In the genomic region with DNA sequence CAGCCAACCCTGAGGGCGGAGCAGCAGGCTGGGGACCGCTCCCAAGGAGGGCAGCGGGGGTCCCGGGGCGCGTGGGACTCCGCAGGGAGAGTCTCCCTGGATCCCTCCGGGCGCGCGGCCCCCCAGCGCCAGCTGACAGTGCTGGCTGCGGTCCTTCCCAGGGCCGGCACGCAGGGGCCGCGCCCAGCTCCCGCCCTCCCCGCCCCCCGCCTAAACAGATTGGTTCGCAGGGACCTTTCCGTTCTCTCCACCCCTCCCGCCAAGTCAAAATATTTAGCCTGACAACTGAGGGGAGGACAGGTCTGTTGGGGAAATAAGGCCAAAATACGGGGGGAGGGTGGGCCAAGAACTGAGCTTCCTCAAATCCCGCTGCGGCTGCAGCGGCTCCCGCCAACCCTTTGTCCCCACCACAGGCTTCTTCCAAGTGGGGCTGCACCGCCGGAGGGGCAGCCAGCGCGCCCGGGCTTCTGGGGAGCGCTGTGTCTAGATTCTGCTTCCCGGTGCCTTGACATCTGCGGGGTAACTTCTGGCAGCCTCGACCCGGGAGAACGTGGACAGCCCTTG, we compare ENCODE assay signal across 2 cellular contexts.
TF ChIP-seq lines count a peak whose summit lies in the region.

A gene (minus strand): TSS at position 159 of the 564 bp plus-strand sequence. CDS start 496 bp downstream, outside the sequence.

TF ChIP-seq in GM12878, 131 proteins besides CTCF, POLR2A, EP300 and RAD21:
- TF ChIP-seq TCF12 (IDR thresholded peaks at IDR 0.05; ENCODE audit: low read depth, low read length) = no peak
- TF ChIP-seq, protein P1, sequence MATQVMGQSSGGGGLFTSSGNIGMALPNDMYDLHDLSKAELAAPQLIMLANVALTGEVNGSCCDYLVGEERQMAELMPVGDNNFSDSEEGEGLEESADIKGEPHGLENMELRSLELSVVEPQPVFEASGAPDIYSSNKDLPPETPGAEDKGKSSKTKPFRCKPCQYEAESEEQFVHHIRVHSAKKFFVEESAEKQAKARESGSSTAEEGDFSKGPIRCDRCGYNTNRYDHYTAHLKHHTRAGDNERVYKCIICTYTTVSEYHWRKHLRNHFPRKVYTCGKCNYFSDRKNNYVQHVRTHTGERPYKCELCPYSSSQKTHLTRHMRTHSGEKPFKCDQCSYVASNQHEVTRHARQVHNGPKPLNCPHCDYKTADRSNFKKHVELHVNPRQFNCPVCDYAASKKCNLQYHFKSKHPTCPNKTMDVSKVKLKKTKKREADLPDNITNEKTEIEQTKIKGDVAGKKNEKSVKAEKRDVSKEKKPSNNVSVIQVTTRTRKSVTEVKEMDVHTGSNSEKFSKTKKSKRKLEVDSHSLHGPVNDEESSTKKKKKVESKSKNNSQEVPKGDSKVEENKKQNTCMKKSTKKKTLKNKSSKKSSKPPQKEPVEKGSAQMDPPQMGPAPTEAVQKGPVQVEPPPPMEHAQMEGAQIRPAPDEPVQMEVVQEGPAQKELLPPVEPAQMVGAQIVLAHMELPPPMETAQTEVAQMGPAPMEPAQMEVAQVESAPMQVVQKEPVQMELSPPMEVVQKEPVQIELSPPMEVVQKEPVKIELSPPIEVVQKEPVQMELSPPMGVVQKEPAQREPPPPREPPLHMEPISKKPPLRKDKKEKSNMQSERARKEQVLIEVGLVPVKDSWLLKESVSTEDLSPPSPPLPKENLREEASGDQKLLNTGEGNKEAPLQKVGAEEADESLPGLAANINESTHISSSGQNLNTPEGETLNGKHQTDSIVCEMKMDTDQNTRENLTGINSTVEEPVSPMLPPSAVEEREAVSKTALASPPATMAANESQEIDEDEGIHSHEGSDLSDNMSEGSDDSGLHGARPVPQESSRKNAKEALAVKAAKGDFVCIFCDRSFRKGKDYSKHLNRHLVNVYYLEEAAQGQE (IDR thresholded peaks at IDR 0.05; ENCODE audit: low read depth, low read length) = no peak
- TF ChIP-seq ZNF274 (IDR thresholded peaks at IDR 0.05; ENCODE audit: insufficient read depth, insufficient read length) = no peak
- TF ChIP-seq POU2F2 (IDR thresholded peaks at IDR 0.05; ENCODE audit: borderline replicate concordance, low read depth, low read length) = no peak
- TF ChIP-seq NR2C2 (IDR thresholded peaks at IDR 0.05; ENCODE audit: borderline replicate concordance, control insufficient read depth, insufficient read length, low read depth) = no peak
- TF ChIP-seq TCF3 (IDR thresholded peaks at IDR 0.05; ENCODE audit: borderline replicate concordance, insufficient read depth, low read depth, low read length) = no peak
- no peak for TF ChIP-seq CHD2 (IDR thresholded peaks at IDR 0.05; ENCODE audit: borderline replicate concordance, low read depth, low read length)
- TF ChIP-seq, protein P2, sequence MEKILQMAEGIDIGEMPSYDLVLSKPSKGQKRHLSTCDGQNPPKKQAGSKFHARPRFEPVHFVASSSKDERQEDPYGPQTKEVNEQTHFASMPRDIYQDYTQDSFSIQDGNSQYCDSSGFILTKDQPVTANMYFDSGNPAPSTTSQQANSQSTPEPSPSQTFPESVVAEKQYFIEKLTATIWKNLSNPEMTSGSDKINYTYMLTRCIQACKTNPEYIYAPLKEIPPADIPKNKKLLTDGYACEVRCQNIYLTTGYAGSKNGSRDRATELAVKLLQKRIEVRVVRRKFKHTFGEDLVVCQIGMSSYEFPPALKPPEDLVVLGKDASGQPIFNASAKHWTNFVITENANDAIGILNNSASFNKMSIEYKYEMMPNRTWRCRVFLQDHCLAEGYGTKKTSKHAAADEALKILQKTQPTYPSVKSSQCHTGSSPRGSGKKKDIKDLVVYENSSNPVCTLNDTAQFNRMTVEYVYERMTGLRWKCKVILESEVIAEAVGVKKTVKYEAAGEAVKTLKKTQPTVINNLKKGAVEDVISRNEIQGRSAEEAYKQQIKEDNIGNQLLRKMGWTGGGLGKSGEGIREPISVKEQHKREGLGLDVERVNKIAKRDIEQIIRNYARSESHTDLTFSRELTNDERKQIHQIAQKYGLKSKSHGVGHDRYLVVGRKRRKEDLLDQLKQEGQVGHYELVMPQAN (conservative IDR thresholded peaks at IDR 0.05) = no peak
- TF ChIP-seq HDAC2 (IDR thresholded peaks at IDR 0.05) = no peak
- TF ChIP-seq, protein P3, sequence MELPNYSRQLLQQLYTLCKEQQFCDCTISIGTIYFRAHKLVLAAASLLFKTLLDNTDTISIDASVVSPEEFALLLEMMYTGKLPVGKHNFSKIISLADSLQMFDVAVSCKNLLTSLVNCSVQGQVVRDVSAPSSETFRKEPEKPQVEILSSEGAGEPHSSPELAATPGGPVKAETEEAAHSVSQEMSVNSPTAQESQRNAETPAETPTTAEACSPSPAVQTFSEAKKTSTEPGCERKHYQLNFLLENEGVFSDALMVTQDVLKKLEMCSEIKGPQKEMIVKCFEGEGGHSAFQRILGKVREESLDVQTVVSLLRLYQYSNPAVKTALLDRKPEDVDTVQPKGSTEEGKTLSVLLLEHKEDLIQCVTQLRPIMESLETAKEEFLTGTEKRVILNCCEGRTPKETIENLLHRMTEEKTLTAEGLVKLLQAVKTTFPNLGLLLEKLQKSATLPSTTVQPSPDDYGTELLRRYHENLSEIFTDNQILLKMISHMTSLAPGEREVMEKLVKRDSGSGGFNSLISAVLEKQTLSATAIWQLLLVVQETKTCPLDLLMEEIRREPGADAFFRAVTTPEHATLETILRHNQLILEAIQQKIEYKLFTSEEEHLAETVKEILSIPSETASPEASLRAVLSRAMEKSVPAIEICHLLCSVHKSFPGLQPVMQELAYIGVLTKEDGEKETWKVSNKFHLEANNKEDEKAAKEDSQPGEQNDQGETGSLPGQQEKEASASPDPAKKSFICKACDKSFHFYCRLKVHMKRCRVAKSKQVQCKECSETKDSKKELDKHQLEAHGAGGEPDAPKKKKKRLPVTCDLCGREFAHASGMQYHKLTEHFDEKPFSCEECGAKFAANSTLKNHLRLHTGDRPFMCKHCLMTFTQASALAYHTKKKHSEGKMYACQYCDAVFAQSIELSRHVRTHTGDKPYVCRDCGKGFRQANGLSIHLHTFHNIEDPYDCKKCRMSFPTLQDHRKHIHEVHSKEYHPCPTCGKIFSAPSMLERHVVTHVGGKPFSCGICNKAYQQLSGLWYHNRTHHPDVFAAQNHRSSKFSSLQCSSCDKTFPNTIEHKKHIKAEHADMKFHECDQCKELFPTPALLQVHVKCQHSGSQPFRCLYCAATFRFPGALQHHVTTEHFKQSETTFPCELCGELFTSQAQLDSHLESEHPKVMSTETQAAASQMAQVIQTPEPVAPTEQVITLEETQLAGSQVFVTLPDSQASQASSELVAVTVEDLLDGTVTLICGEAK (IDR thresholded peaks at IDR 0.05; ENCODE audit: borderline replicate concordance) = no peak

TF ChIP-seq in HepG2, 621 proteins besides CTCF, POLR2A, EP300 and RAD21:
- TF ChIP-seq, protein P4, sequence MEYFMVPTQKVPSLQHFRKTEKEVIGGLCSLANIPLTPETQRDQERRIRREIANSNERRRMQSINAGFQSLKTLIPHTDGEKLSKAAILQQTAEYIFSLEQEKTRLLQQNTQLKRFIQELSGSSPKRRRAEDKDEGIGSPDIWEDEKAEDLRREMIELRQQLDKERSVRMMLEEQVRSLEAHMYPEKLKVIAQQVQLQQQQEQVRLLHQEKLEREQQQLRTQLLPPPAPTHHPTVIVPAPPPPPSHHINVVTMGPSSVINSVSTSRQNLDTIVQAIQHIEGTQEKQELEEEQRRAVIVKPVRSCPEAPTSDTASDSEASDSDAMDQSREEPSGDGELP (IDR thresholded peaks at IDR 0.05; ENCODE audit: borderline replicate concordance, low read depth) = no peak
- peak; percentile 37; the same call in 1 of the 2 replicates for TF ChIP-seq EZH2 (conservative IDR thresholded peaks at IDR 0.05; ENCODE audit: low read depth, low read length)
